Comparison of ENCODE assay signal across 1 cellular context in genomic region chr3:131091768-131092167, GRCh38.
TF ChIP-seq lines count a peak whose summit lies in the region.

No MANE protein-coding gene starts in this region.

TF ChIP-seq in IMR-90, 13 proteins besides CTCF, POLR2A, EP300 and RAD21 (continued from another document):
- no peak for TF ChIP-seq MAFK (IDR thresholded peaks at IDR 0.05; ENCODE audit: low read depth, low read length)
- TF ChIP-seq RFX5 (IDR thresholded peaks at IDR 0.05; ENCODE audit: low read depth, low read length), result no peak; the same call in 1 of the 2 replicates
- no peak for TF ChIP-seq ELK1 (IDR thresholded peaks at IDR 0.05; ENCODE audit: borderline replicate concordance, low read depth, low read length)
- TF ChIP-seq SMC3 (IDR thresholded peaks at IDR 0.05; ENCODE audit: low read depth, low read length), result no peak
- TF ChIP-seq CHD1 (IDR thresholded peaks at IDR 0.05; ENCODE audit: low read depth, low read length), result no peak
- no peak for TF ChIP-seq MAZ (IDR thresholded peaks at IDR 0.05; ENCODE audit: borderline replicate concordance, low read depth, low read length)
- TF ChIP-seq BHLHE40 (IDR thresholded peaks at IDR 0.05; ENCODE audit: low read depth, low read length), result no peak
